Comparison of ENCODE assay signal across 8 cellular contexts in the genomic region with DNA sequence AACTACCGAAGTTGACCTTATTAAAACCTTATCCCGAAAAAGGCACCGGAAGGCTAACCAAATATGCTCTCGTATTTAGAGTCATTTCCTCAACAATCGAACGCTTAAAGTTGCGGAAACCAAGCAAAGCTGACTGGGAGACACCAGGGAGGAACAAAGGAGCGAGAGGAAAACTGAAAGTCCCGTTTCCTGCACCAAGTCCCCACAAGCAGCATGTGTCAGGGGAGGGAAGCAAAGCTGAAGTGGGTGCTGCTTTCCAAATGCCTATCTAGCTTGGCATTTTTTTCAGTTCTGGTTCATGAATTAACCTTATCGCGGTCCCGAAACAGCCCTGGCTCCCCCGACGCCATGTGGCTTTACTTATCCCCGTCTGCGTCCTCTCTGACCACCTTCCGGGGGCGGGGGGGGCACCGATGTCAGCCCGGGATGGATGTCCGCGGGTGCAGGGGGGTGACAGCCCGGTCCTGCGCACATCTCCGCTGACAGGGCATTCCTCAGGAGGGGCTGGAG. TPM values are rescaled to one million over a fixed set of nuclear protein-coding genes. Genes with fewer than 3 reads are reported as not detected.
DNase-seq lines count a peak whose midpoint lies in the region; ATAC-seq and TF ChIP-seq lines count a peak whose summit lies in the region.

No MANE protein-coding gene starts in this region.

- peaks cover 5% of the 10 kb centered on the region for H3K27me3 Mint-ChIP-seq in activated CD8-positive, alpha-beta T cell treated with anti-CD3 and anti-CD28 coated beads for 36 hours
- no peaks in the 10 kb centered on the region for H3K27me3 Mint-ChIP-seq in natural killer cell (ENCODE audit: low read depth in 2 of 2)

- TF ChIP-seq CTCF in activated CD8-positive, alpha-beta T cell treated with anti-CD3 and anti-CD28 coated beads for 36 hours (IDR thresholded peaks at IDR 0.05): no peak
- TF ChIP-seq CTCF in fibroblast of the aortic adventitia (IDR thresholded peaks at IDR 0.05; ENCODE audit: insufficient read depth, low read length): no peak
- TF ChIP-seq CTCF in natural killer cell (IDR thresholded peaks at IDR 0.05): no peak

- CTCF ChIA-PET in activated CD8-positive, alpha-beta T cell treated with anti-CD3 and anti-CD28 coated beads for 36 hours (lab: Charles Lee): no interaction called here

- intact Hi-C loops in activated CD8-positive, alpha-beta T cell treated with anti-CD3 and anti-CD28 coated beads for 36 hours (cut with micrococcal nuclease): no loop called here
- intact Hi-C loops in natural killer cell (cut with micrococcal nuclease): loop anchor here (2.0 to 5.0 kb wide), 2 partner anchors 34 to 44 kb away; partner anchors contain the start of gene ZNF516

- peak; percentile 64 for ATAC-seq in activated CD8-positive, alpha-beta T cell treated with anti-CD3 and anti-CD28 coated beads for 36 hours
- peak; percentile 25 to 56 (median 46) for ATAC-seq in natural killer cell

- DNase-seq in NCI-H2029 treated with DMSO at 0.1 percent for 48 hours (lab: John Stamatoyannopoulos, UW): peak; percentile 5
- no peak for DNase-seq in NCI-H2029 (lab: John Stamatoyannopoulos, UW)
- DNase-seq in HT-29 (ENCODE audit: low spot score): peak; percentile 27
- DNase-seq in activated CD8-positive, alpha-beta T cell treated with anti-CD3 and anti-CD28 coated beads for 36 hours: peak; percentile 56
- DNase-seq in fibroblast of the aortic adventitia (ENCODE audit: low read depth): peak; percentile 81
- no peak for DNase-seq in natural killer cell
- DNase-seq in NCI-H187 treated with DMSO at 0.1 percent for 48 hours (lab: John Stamatoyannopoulos, UW): no peak
- no peak for DNase-seq in NCI-H748 treated with DMSO at 0.1 percent for 48 hours (lab: John Stamatoyannopoulos, UW)

- H3K27ac Mint-ChIP-seq in activated CD8-positive, alpha-beta T cell treated with anti-CD3 and anti-CD28 coated beads for 36 hours: peak overlapping the region; percentile 73
- H3K27ac Mint-ChIP-seq in natural killer cell: peak overlapping the region; percentile 81 to 92

- H3K4me3 ChIP-seq in fibroblast of the aortic adventitia (ENCODE audit: low read depth, low read length): peak overlapping the region; percentile 71

- H3K4me3 Mint-ChIP-seq in activated CD8-positive, alpha-beta T cell treated with anti-CD3 and anti-CD28 coated beads for 36 hours: peak overlapping the region; percentile 73
- H3K4me3 Mint-ChIP-seq in natural killer cell: peak overlapping the region; percentile 97

- POLR2A ChIA-PET in activated CD8-positive, alpha-beta T cell treated with anti-CD3 and anti-CD28 coated beads for 36 hours (lab: Charles Lee): interaction anchor here (0.9 to 1.2 kb wide), 3 partner anchors 14 to 42 kb away, joined by 3 read pairs; no protein-coding TSS in a partner anchor

- H3K9me3 Mint-ChIP-seq in activated CD8-positive, alpha-beta T cell treated with anti-CD3 and anti-CD28 coated beads for 36 hours: no peaks in the 10 kb centered on the region
- H3K9me3 Mint-ChIP-seq in natural killer cell: no peaks in the 10 kb centered on the region

- H3K36me3 Mint-ChIP-seq in activated CD8-positive, alpha-beta T cell treated with anti-CD3 and anti-CD28 coated beads for 36 hours (ENCODE audit: low read depth): no peaks in the 10 kb centered on the region
- H3K36me3 Mint-ChIP-seq in natural killer cell: no peaks in the 10 kb centered on the region

- peaks cover 41% of the 10 kb centered on the region for H3K4me1 Mint-ChIP-seq in activated CD8-positive, alpha-beta T cell treated with anti-CD3 and anti-CD28 coated beads for 36 hours (ENCODE audit: low read depth)
- H3K4me1 Mint-ChIP-seq in natural killer cell: peaks cover 76 to 83% of the 10 kb centered on the region in 2 donors

RNA-seq across cellular contexts. Expression of gene ZNF516, which starts 44.1 kb away (rescaled TPM):
- 8.1 and 10.4 TPM in 2 replicates for total RNA-seq in HT-29 (2014; rRNA removed; shearing (Covaris generic))
- total RNA-seq in activated CD8-positive, alpha-beta T cell treated with anti-CD3 and anti-CD28 coated beads for 36 hours: 10 to 100 TPM in 1 of 2 experiments, 1 to 10 TPM in 1; 7.0 to 10.5 TPM
- total RNA-seq in fibroblast of the aortic adventitia (ENCODE audit: low replicate concordance) (10.8 and 21.9 TPM in 2 replicates), natural killer cell (10 to 100 TPM; 49.1 to 60.0 (median 52.4) TPM)

Comparison
In these comparisons a context has a peak if more than half of its experiments do, and no peak if none do; other contexts are left out.
1. DNase-seq: peak in NCI-H2029 treated with DMSO at 0.1 percent for 48 hours (single experiment), HT-29 (single experiment), activated CD8-positive, alpha-beta T cell treated with anti-CD3 and anti-CD28 coated beads for 36 hours (single experiment) and fibroblast of the aortic adventitia (single experiment); none in NCI-H2029 (single experiment), natural killer cell (single experiment), NCI-H187 treated with DMSO at 0.1 percent for 48 hours (single experiment) and NCI-H748 treated with DMSO at 0.1 percent for 48 hours (single experiment).